Comparison of ENCODE assay signal across 8 cellular contexts in the genomic region with DNA sequence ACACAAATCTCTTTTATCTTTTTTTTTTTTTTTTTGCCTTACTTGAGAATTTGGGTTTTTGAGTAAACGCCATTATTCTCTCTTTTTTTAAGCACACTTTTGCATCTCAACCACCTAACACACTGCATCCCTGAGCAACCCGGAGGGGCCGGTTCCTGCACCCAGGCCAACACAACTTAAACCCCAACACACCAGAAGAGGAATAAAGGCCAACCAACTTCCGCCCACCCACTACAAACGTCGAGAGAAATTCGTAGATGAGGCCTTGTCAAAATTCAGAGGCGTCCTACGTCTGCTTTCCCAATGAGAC. TPM values are rescaled to one million over a fixed set of nuclear protein-coding genes. Genes with fewer than 3 reads are reported as not detected.
DNase-seq lines count a peak whose midpoint lies in the region; ATAC-seq, FAIRE-seq and TF ChIP-seq lines count a peak whose summit lies in the region.

No MANE protein-coding gene starts in this region.

- H3K4me1 ChIP-seq in naive thymus-derived CD4-positive, alpha-beta T cell (ENCODE audit: control insufficient read depth in 2 of 2, insufficient read depth in 2 of 2, low read length in 2 of 2): peaks cover 7 to 11% of the 10 kb centered on the region in 2 donors

- peak overlapping the region; percentile 71 for H3K27ac ChIP-seq in naive thymus-derived CD4-positive, alpha-beta T cell (ENCODE audit: low read depth, low read length)

- peaks cover 36% of the 10 kb centered on the region for H3K36me3 Mint-ChIP-seq in dendritic cell treated with granulocyte-macrophage colony-stimulating factor and Interleukin-4, amounts not matched to agents 40 ng/mL and 50 ng/mL, for 4 days (ENCODE audit: low read depth)
- H3K36me3 Mint-ChIP-seq in naive thymus-derived CD4-positive, alpha-beta T cell: peaks cover 0 to 15% (median 0%) of the 10 kb centered on the region in 5 donors

- intact Hi-C loops in dendritic cell treated with granulocyte-macrophage colony-stimulating factor and Interleukin-4, amounts not matched to agents 40 ng/mL and 50 ng/mL, for 4 days (cut with micrococcal nuclease): loop anchor here (10.0 kb wide), 1 partner anchor 120 kb away; the partner anchor contains the start of gene RNF111
- intact Hi-C loops in naive thymus-derived CD4-positive, alpha-beta T cell (cut with micrococcal nuclease): loop anchor here in 1 of 2 donors (10.0 kb wide), 2 partner anchors 420 to 580 kb away; partner anchors contain the start of gene BNIP2

- peak overlapping the region; percentile 97 for H3K27ac Mint-ChIP-seq in dendritic cell treated with granulocyte-macrophage colony-stimulating factor and Interleukin-4, amounts not matched to agents 40 ng/mL and 50 ng/mL, for 4 days
- H3K27ac Mint-ChIP-seq in naive thymus-derived CD4-positive, alpha-beta T cell: peak overlapping the region; percentile 94 to 100 (median 98)

- H3K4me3 Mint-ChIP-seq in dendritic cell treated with granulocyte-macrophage colony-stimulating factor and Interleukin-4, amounts not matched to agents 40 ng/mL and 50 ng/mL, for 4 days: peak overlapping the region; percentile 84
- peak overlapping the region; percentile 89 to 100 (median 93) for H3K4me3 Mint-ChIP-seq in naive thymus-derived CD4-positive, alpha-beta T cell

- H3K4me3 ChIP-seq in GM12875 (ENCODE audit: low read depth, low read length): peak overlapping the region; percentile 99
- peak overlapping the region; percentile 77 for H3K4me3 ChIP-seq in naive thymus-derived CD4-positive, alpha-beta T cell (ENCODE audit: low read length)

- ATAC-seq in naive thymus-derived CD4-positive, alpha-beta T cell: no peak
- ATAC-seq in HG03520 (IDR thresholded peaks at IDR 0.05; ENCODE audit: unreplicated experiment): no peak

- peaks cover 24% of the 10 kb centered on the region for H3K4me1 Mint-ChIP-seq in dendritic cell treated with granulocyte-macrophage colony-stimulating factor and Interleukin-4, amounts not matched to agents 40 ng/mL and 50 ng/mL, for 4 days (ENCODE audit: low read depth)
- peaks cover 9 to 52% (median 16%) of the 10 kb centered on the region in 7 donors for H3K4me1 Mint-ChIP-seq in naive thymus-derived CD4-positive, alpha-beta T cell

- no peak for TF ChIP-seq CTCF in GM12875 (IDR thresholded peaks at IDR 0.05; ENCODE audit: borderline replicate concordance, insufficient read depth, low read depth, low read length)

- H3K27me3 ChIP-seq in naive thymus-derived CD4-positive, alpha-beta T cell (ENCODE audit: control insufficient read depth in 2 of 2, insufficient read depth in 2 of 2, low read length in 2 of 2): no peaks in the 10 kb centered on the region

- no peaks in the 10 kb centered on the region for H3K9me3 Mint-ChIP-seq in dendritic cell treated with granulocyte-macrophage colony-stimulating factor and Interleukin-4, amounts not matched to agents 40 ng/mL and 50 ng/mL, for 4 days
- no peaks in the 10 kb centered on the region for H3K9me3 Mint-ChIP-seq in naive thymus-derived CD4-positive, alpha-beta T cell

- CTCF ChIA-PET in naive thymus-derived CD4-positive, alpha-beta T cell (lab: Charles Lee): no interaction called here

- H3K36me3 ChIP-seq in naive thymus-derived CD4-positive, alpha-beta T cell (ENCODE audit: control insufficient read depth in 2 of 3, insufficient read depth in 3 of 3, low read length in 3 of 3): no peaks in the 10 kb centered on the region

- POLR2A ChIA-PET in naive thymus-derived CD4-positive, alpha-beta T cell (lab: Charles Lee): interaction anchor here (0.5 kb wide), 1 partner anchor 353 kb away, joined by 3 read pairs; no protein-coding TSS in a partner anchor

- H3K9me3 ChIP-seq in naive thymus-derived CD4-positive, alpha-beta T cell (ENCODE audit: control insufficient read depth in 2 of 3, low read length in 3 of 3): no peaks in the 10 kb centered on the region

- H3K27me3 Mint-ChIP-seq in dendritic cell treated with granulocyte-macrophage colony-stimulating factor and Interleukin-4, amounts not matched to agents 40 ng/mL and 50 ng/mL, for 4 days: no peaks in the 10 kb centered on the region
- no peaks in the 10 kb centered on the region for H3K27me3 Mint-ChIP-seq in naive thymus-derived CD4-positive, alpha-beta T cell

- FAIRE-seq in frontal cortex (lab: Jason Lieb, UNC): no peak

- DNase-seq in HuH-7.5 (ENCODE audit: low spot score): peak; percentile 13
- peak in 1 of 9 donors; percentile 18 for DNase-seq in naive thymus-derived CD4-positive, alpha-beta T cell
- no peak for DNase-seq in NCI-H82 treated with DMSO at 0.1 percent for 48 hours (lab: John Stamatoyannopoulos, UW; ENCODE audit: unreplicated experiment)
- DNase-seq in stimulated activated naive CD4-positive, alpha-beta T cell (lab: John Stamatoyannopoulos, UW): no peak
- DNase-seq in frontal cortex (ENCODE audit: low spot score in 2 of 2): no peak

RNA-seq across cellular contexts. Expression of gene CCNB2, which starts 0.4 kb away (rescaled TPM):
- total RNA-seq in naive thymus-derived CD4-positive, alpha-beta T cell: 10 to 100 TPM in 1 of 5 experiments, 1 to 10 TPM in 1, under 1 TPM in 3; 0.27 to 52.2 (median 0.41) TPM
- polyA plus RNA-seq in naive thymus-derived CD4-positive, alpha-beta T cell: not detected
- 4.9 TPM for total RNA-seq in frontal cortex
